ENCODE assay signal across 15 cellular contexts in the genomic region with DNA sequence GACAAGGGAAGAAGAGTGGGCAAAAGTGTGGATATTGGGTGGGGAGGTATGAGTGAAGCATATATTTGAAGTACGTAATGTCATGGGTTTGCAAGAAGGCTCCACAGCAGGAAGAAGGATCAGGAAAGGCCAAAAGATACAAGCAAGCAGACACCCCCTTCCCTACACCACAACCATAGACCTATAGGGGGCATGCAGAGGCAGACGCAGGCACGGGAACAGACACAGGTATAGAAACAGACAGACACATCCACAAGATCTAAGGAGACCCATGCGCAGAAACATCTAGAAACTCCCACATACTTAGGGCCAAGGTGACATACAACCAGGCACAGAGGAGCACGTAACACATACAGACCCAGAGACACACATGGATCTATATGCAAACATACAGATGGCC. TPM values are rescaled to one million over a fixed set of nuclear protein-coding genes. Genes with fewer than 3 reads are reported as not detected.
DNase-seq lines count a peak whose midpoint lies in the region; ATAC-seq and TF ChIP-seq lines count a peak whose summit lies in the region.
"Had no signal": no experiment of that assay in that cellular context is flagged by ENCODE, and none has a peak within 500 bp of the region (broad histone marks: within the 10 kb centered on the region; RNA-seq: fewer than 3 reads in every experiment).

No MANE protein-coding gene starts in this region.

- ATAC-seq in HG02678 (IDR thresholded peaks at IDR 0.05; ENCODE audit: unreplicated experiment) (no peak), HG03159 (IDR thresholded peaks at IDR 0.05; ENCODE audit: unreplicated experiment) (no peak)
- ATAC-seq: activated CD4-positive, CD25-positive, alpha-beta regulatory T cell treated with anti-CD3 and anti-CD28 coated beads, Interleukin-2, amount 50 U/mL, for 24 hours had no signal

- peak overlapping the region; percentile 39 to 63 (median 63) for H3K4me3 Mint-ChIP-seq in nephron
- H3K4me3 Mint-ChIP-seq: activated naive CD8-positive, alpha-beta T cell had no signal

- POLR2A ChIA-PET in BJ (lab: Charles Lee), result no interaction called here

- intact Hi-C loops in esophagus muscularis mucosa (cut with DNase I), result no loop called here

- H3K4me1 ChIP-seq in esophagus muscularis mucosa, result peaks cover 29 to 46% (median 39%) of the 10 kb centered on the region in 4 donors

- H3K27me3 Mint-ChIP-seq in nephron (ENCODE audit: low read depth), result no peaks in the 10 kb centered on the region
- H3K27me3 Mint-ChIP-seq: activated naive CD8-positive, alpha-beta T cell had no signal

- 0 out of 2 replicates have a peak, but pooled peaks have one; percentile 19 for TF ChIP-seq CTCF in BJ (IDR thresholded peaks at IDR 0.05; ENCODE audit: insufficient read depth, low read depth, low read length)
- TF ChIP-seq CTCF in esophagus muscularis mucosa (IDR thresholded peaks at IDR 0.05), result no peak
- no peak for TF ChIP-seq CTCF in nephron (IDR thresholded peaks at IDR 0.05; ENCODE audit: unreplicated experiment in 3 of 3)

- H3K4me3 ChIP-seq in BJ (ENCODE audit: low read depth, low read length) (no peak overlapping the region), esophagus muscularis mucosa (no peak overlapping the region)
- H3K4me3 ChIP-seq: PC-9, thyroid gland had no signal

- H3K4me1 Mint-ChIP-seq in nephron, result peaks cover 51% of the 10 kb centered on the region

- H3K9me3 ChIP-seq in esophagus muscularis mucosa, result no peaks in the 10 kb centered on the region
- H3K9me3 ChIP-seq: thyroid gland had no signal

- H3K27ac Mint-ChIP-seq in nephron, result peak overlapping the region; percentile 88 to 96 (median 95)

- TF ChIP-seq EP300 in esophagus muscularis mucosa (IDR thresholded peaks at IDR 0.05), result no peak

- TF ChIP-seq POLR2A in esophagus muscularis mucosa (IDR thresholded peaks at IDR 0.05; ENCODE audit: low read depth), result no peak

- CTCF ChIA-PET in BJ (lab: Yijun Ruan, JAX), result no interaction called here

- H3K9me3 Mint-ChIP-seq in nephron, result peaks cover 2% of the 10 kb centered on the region

- H3K36me3 Mint-ChIP-seq in nephron (ENCODE audit: low read depth), result no peaks in the 10 kb centered on the region
- H3K36me3 Mint-ChIP-seq: activated naive CD8-positive, alpha-beta T cell had no signal

- peak overlapping the region in 3 of 4 donors; percentile 60 to 68 (median 66) for H3K27ac ChIP-seq in esophagus muscularis mucosa (replicated peaks in 1 of 4)
- H3K27ac ChIP-seq: PC-9, thyroid gland had no signal

- H3K27me3 ChIP-seq in BJ (ENCODE audit: control insufficient read depth, insufficient read depth, low read length) (no peaks in the 10 kb centered on the region), esophagus muscularis mucosa (no peaks in the 10 kb centered on the region)
- H3K27me3 ChIP-seq: thyroid gland had no signal

- H3K36me3 ChIP-seq in BJ (ENCODE audit: control insufficient read depth, insufficient read depth, low read length), result no peaks in the 10 kb centered on the region
- H3K36me3 ChIP-seq in esophagus muscularis mucosa, result no peaks in the 10 kb centered on the region
- H3K36me3 ChIP-seq: thyroid gland had no signal

- WGBS in esophagus muscularis mucosa, result 72% methylated on average over 5 of the region's 5 CpGs

- DNase-seq in BJ (ENCODE audit: low read depth) (no peak), SHP77 (lab: John Stamatoyannopoulos, UW) (peak; percentile 60 to 71), esophagus muscularis mucosa (ENCODE audit: extremely low spot score) (no peak), NCI-H774 (lab: John Stamatoyannopoulos, UW) (no peak), kidney glomerular epithelial cell (lab: John Stamatoyannopoulos, UW) (no peak)
- DNase-seq: activated CD8-positive, alpha-beta memory T cell treated with anti-CD3 and anti-CD28 coated beads, Interleukin-2, amount 50 U/mL, for 4 hours; NCI-H1092 treated with DMSO at 0.1 percent for 48 hours; PC-9; SW 1271 had no signal

RNA-seq across cellular contexts. Expression of a gene that starts 14.3 kb away (rescaled TPM):
- polyA plus RNA-seq in BJ (2011; rRNA removed), result 3.5 and 5.6 TPM in 2 replicates
- 3.8 and 6.8 TPM in 2 replicates for polyA minus RNA-seq in BJ (2011; rRNA and poly(A)+ RNA removed)
- total RNA-seq in esophagus muscularis mucosa, result 10 to 100 TPM in 1 of 4 donors, 1 to 10 TPM in 3; 3.7 to 11.4 (median 6.3) TPM

RNA-seq across cellular contexts. Expression of a gene that starts 41.5 kb away (rescaled TPM):
- 14.0 and 15.6 TPM in 2 replicates for polyA plus RNA-seq in BJ (2011; rRNA removed)
- 2.8 and 3.1 TPM in 2 replicates for polyA minus RNA-seq in BJ (2011; rRNA and poly(A)+ RNA removed)
- total RNA-seq in esophagus muscularis mucosa, result 10 to 100 TPM; 28.2 to 34.0 (median 31.3) TPM

RNA-seq across cellular contexts. Expression of a gene that starts 48.3 kb away (rescaled TPM):
- polyA plus RNA-seq in BJ (2011; rRNA removed), result 21.1 and 22.2 TPM in 2 replicates
- polyA minus RNA-seq in BJ (2011; rRNA and poly(A)+ RNA removed), result 29.2 and 38.2 TPM in 2 replicates
- 10 to 100 TPM; 22.0 to 29.6 (median 26.3) TPM for total RNA-seq in esophagus muscularis mucosa

Comparison
In these comparisons a context has a peak if more than half of its experiments do, and no peak if none do; other contexts are left out.
1. DNase-seq: peak in SHP77 (2 of 2); none in BJ (single experiment), esophagus muscularis mucosa (single experiment), NCI-H774 (single experiment) and kidney glomerular epithelial cell (single experiment).